ENCODE assay signal across 12 cellular contexts in the genomic region with DNA sequence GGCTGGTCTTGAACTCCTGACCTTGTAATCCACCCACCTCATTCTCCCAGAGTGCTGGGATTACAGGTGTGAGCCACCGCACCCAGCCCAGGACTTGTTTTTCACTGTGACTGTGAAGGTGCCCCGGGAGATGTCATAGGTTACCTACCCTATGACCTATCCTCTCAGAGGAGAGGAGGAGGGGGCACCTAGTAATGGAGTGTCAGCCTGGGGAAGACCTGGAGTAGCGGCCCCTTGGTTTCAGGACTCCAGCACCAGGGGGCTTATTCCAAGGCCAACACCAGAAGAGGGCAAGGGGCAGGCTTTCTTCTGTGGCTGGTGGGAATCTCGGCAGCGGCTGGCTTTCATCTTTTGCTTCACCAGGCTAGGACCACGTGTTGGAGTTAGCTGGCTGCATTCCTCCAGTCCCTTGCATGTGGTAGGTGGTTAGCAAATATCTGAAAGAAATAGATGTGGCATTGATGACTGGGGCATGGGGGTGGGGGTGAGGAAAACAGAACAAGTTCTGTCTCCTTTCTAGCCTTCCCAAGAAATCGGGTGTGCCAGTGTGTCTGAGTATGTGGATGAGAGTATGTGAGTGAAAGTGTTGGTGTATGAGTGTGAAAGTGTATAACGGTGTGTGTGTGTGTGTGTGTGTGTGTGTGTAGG. TPM values are rescaled to one million over a fixed set of nuclear protein-coding genes. Genes with fewer than 3 reads are reported as not detected.
DNase-seq lines count a peak whose midpoint lies in the region; ATAC-seq and TF ChIP-seq lines count a peak whose summit lies in the region.
"Had no signal": no experiment of that assay in that cellular context is flagged by ENCODE, and none has a peak within 500 bp of the region (broad histone marks: within the 10 kb centered on the region; RNA-seq: fewer than 3 reads in every experiment).

No MANE protein-coding gene starts in this region.

- in situ Hi-C loops in brain microvascular endothelial cell (cut with HindIII; ENCODE audit: low pct_ligation_motif_present, low sequenced_read_pairs) = no loop called here

- H4K8ac ChIP-seq in mesenchymal stem cell (ENCODE audit: low read length) = no peak overlapping the region

- H4K91ac ChIP-seq in mesenchymal stem cell (ENCODE audit: low read length) = no peak overlapping the region

- CTCF ChIA-PET in AG04449 (lab: Yijun Ruan, JAX) = interaction anchor here (1.3 to 2.3 kb wide), 3 partner anchors 9 to 23 kb away, joined by 3 to 13 read pairs (median 5); no protein-coding TSS in a partner anchor

- no peak overlapping the region for H3K4me2 ChIP-seq in mesenchymal stem cell (ENCODE audit: low read length, poor library complexity, severe bottlenecking)

- POLR2A ChIA-PET in AG04449 (lab: Yijun Ruan, JAX) = no interaction called here

- no peak for ATAC-seq in HG03280 (IDR thresholded peaks at IDR 0.05; ENCODE audit: unreplicated experiment)
- ATAC-seq in GM21528 (IDR thresholded peaks at IDR 0.05; ENCODE audit: low FRiP score, unreplicated experiment) = no peak

- no peak overlapping the region for H3K18ac ChIP-seq in mesenchymal stem cell (ENCODE audit: low read depth in 1 of 2, low read length in 2 of 2)

- H3K36me3 ChIP-seq in brain microvascular endothelial cell (replicated peaks) (no peaks in the 10 kb centered on the region), mesenchymal stem cell (ENCODE audit: control insufficient read depth in 1 of 2, insufficient read depth in 2 of 2, low read depth in 1 of 2, low read length in 2 of 2) (no peaks in the 10 kb centered on the region)
- H3K36me3 ChIP-seq: cardiac muscle cell, left ventricle myocardium inferior had no signal

- H3K4me3 ChIP-seq in AG04449 (ENCODE audit: low read depth, low read length) (no peak overlapping the region), brain microvascular endothelial cell (ENCODE audit: low read depth, low read length) (no peak overlapping the region), mesenchymal stem cell (ENCODE audit: insufficient read depth in 1 of 2, low read depth in 1 of 2, low read length in 2 of 2) (no peak overlapping the region)
- H3K4me3 ChIP-seq: cardiac muscle cell, left ventricle myocardium inferior had no signal

- H3K9ac ChIP-seq in mesenchymal stem cell (ENCODE audit: low read length) = peak overlapping the region; percentile 74

- no peak overlapping the region for H3K4ac ChIP-seq in mesenchymal stem cell (ENCODE audit: low read depth in 1 of 2, low read length in 2 of 2)

- DNase-seq in AG04449 (ENCODE audit: low read depth, low spot score) = peak; percentile 28
- DNase-seq in HT1080 (ENCODE audit: low read depth) = peak; percentile 77
- DNase-seq in brain microvascular endothelial cell = peak; percentile 11
- no peak for DNase-seq in mesenchymal stem cell
- DNase-seq in ureter (ENCODE audit: low spot score) = no peak
- DNase-seq in putamen (ENCODE audit: low spot score) = no peak
- DNase-seq: left ventricle myocardium inferior had no signal

- TF ChIP-seq CTCF in AG04449 (IDR thresholded peaks at IDR 0.05; ENCODE audit: insufficient read depth, low read length, missing control alignments) (no peak), brain microvascular endothelial cell (IDR thresholded peaks at IDR 0.05; ENCODE audit: low read depth, low read length, missing control alignments) (no peak)

- WGBS in mesenchymal stem cell = 80% methylated on average over 6 of the region's 8 CpGs

- H2BK5ac ChIP-seq in mesenchymal stem cell (ENCODE audit: low read depth, low read length, poor library complexity, severe bottlenecking) = no peak overlapping the region

- no peak overlapping the region for H3K23ac ChIP-seq in mesenchymal stem cell (ENCODE audit: low read length in 2 of 2)

- H3K4me1 ChIP-seq in mesenchymal stem cell (ENCODE audit: control insufficient read depth, insufficient read depth, low read depth, low read length) = peaks cover 26% of the 10 kb centered on the region

- H2AFZ ChIP-seq in mesenchymal stem cell (ENCODE audit: low read depth, low read length) = no peak overlapping the region

- no peak overlapping the region for H2BK120ac ChIP-seq in mesenchymal stem cell (ENCODE audit: low read depth, low read length)

- H3K9me3 ChIP-seq in mesenchymal stem cell (ENCODE audit: control insufficient read depth, low read length) = no peaks in the 10 kb centered on the region
- H3K9me3 ChIP-seq: left ventricle myocardium inferior had no signal

- H3K14ac ChIP-seq in mesenchymal stem cell (ENCODE audit: low read length in 2 of 2) = peak overlapping the region in 1 of 2 experiments; percentile 41

- H3K27me3 ChIP-seq in brain microvascular endothelial cell (replicated peaks) (no peaks in the 10 kb centered on the region), mesenchymal stem cell (ENCODE audit: control insufficient read depth in 1 of 2, insufficient read depth in 1 of 2, low read length in 2 of 2) (no peaks in the 10 kb centered on the region)
- H3K27me3 ChIP-seq: foreskin keratinocyte had no signal

- H2BK15ac ChIP-seq in mesenchymal stem cell (ENCODE audit: low read depth, poor library complexity, severe bottlenecking) = no peak overlapping the region

- H3K79me1 ChIP-seq in mesenchymal stem cell (replicated peaks; ENCODE audit: low read length, poor library complexity, severe bottlenecking) = no peaks in the 10 kb centered on the region

- peak overlapping the region in 1 of 2 experiments; percentile 37 for H2BK12ac ChIP-seq in mesenchymal stem cell (ENCODE audit: low read length in 2 of 2)

- H3K27ac ChIP-seq in brain microvascular endothelial cell (no peak overlapping the region), mesenchymal stem cell (ENCODE audit: low read length, poor library complexity, severe bottlenecking) (no peak overlapping the region)
- H3K27ac ChIP-seq: cardiac muscle cell, foreskin keratinocyte, VCaP had no signal

- no peak overlapping the region for H2AK5ac ChIP-seq in mesenchymal stem cell (ENCODE audit: low read length, severe bottlenecking)

RNA-seq across cellular contexts. Expression of a gene that starts 7.9 kb away (rescaled TPM):
- total RNA-seq in HT1080 (2014; rRNA removed; shearing (Covaris generic)) = 32.5 and 38.3 TPM in 2 replicates
- 24.5 and 28.2 TPM in 2 replicates for polyA plus RNA-seq in HT1080 (2015; cell fraction: cytosol; rRNA removed)
- polyA plus RNA-seq in HT1080 (2015; cell fraction: nucleus; rRNA removed) = 91.5 and 101 TPM in 2 replicates
- polyA plus RNA-seq in mesenchymal stem cell (2013, experiment 1 of 2) = 4.6 TPM
- polyA plus RNA-seq in mesenchymal stem cell (2013, experiment 2 of 2) = 4.5 TPM
- total RNA-seq in ureter = 31.3 TPM

RNA-seq across cellular contexts. Expression of a gene that starts 33.2 kb away (rescaled TPM):
- 20.8 and 23.6 TPM in 2 replicates for total RNA-seq in HT1080 (2014; rRNA removed; shearing (Covaris generic))
- 23.8 and 25.2 TPM in 2 replicates for polyA plus RNA-seq in HT1080 (2015; cell fraction: cytosol; rRNA removed)
- 19.1 and 19.3 TPM in 2 replicates for polyA plus RNA-seq in HT1080 (2015; cell fraction: nucleus; rRNA removed)
- 15.2 TPM for polyA plus RNA-seq in mesenchymal stem cell (2013, experiment 1 of 2)
- polyA plus RNA-seq in mesenchymal stem cell (2013, experiment 2 of 2) = 15.1 TPM
- total RNA-seq in ureter = 27.9 TPM

Comparison
In these comparisons a context has a peak if more than half of its experiments do, and no peak if none do; other contexts are left out.
1. DNase-seq: peak in AG04449 (single experiment), HT1080 (single experiment) and brain microvascular endothelial cell (single experiment); none in mesenchymal stem cell (single experiment), ureter (single experiment) and putamen (single experiment).